10 cellular contexts compared by ENCODE assay signal in genomic region chr2:10091182-10091932, GRCh38. TPM values are rescaled to one million over a fixed set of nuclear protein-coding genes. Genes with fewer than 3 reads are reported as not detected.
DNase-seq lines count a peak whose midpoint lies in the region; TF ChIP-seq lines count a peak whose summit lies in the region.
"Had no signal": no experiment of that assay in that cellular context is flagged by ENCODE, and none has a peak within 500 bp of the region (broad histone marks: within the 10 kb centered on the region; RNA-seq: fewer than 3 reads in every experiment).

No MANE protein-coding gene starts in this region.

- no peak for TF ChIP-seq POLR2A in testis (IDR thresholded peaks at IDR 0.05)

- H3K9me3 ChIP-seq in right atrium auricular region (no peaks in the 10 kb centered on the region), testis (no peaks in the 10 kb centered on the region)

- TF ChIP-seq CTCF in right atrium auricular region (IDR thresholded peaks at IDR 0.05) (no peak), testis (IDR thresholded peaks at IDR 0.05) (no peak)

- 18 to 36% methylated on average over 7 to 52 of the region's 52 CpGs for whole genome bisulfite sequencing in testis, 2 donors

- H3K4me1 ChIP-seq in right atrium auricular region (peaks cover 0 to 4% of the 10 kb centered on the region in 2 donors), testis (no peaks in the 10 kb centered on the region)

- H3K36me3 ChIP-seq in right atrium auricular region (no peaks in the 10 kb centered on the region), testis (ENCODE audit: low read depth, missing control alignments) (no peaks in the 10 kb centered on the region)

- H3K27me3 ChIP-seq in right atrium auricular region, result peaks cover 0 to 4% of the 10 kb centered on the region in 2 donors
- no peaks in the 10 kb centered on the region for H3K27me3 ChIP-seq in testis

- H3K4me3 ChIP-seq in right atrium auricular region, result peak overlapping the region; percentile 34 to 46
- H3K4me3 ChIP-seq in testis, result peak overlapping the region; percentile 24 to 45

- intact Hi-C loops in testis (cut with DNase I; ENCODE audit: low total_unique reads), result no loop called here

- peak; percentile 21 for DNase-seq in DMS79 treated with DMSO at 0.1 percent for 48 hours (lab: John Stamatoyannopoulos, UW)
- DNase-seq in DMS79 (lab: John Stamatoyannopoulos, UW), result no peak
- DNase-seq in activated CD4-positive, alpha-beta T cell treated with anti-CD3 and anti-CD28 coated beads, Interleukin-2, amount 50 U/mL, for 1 hour, result peak; percentile 27
- no peak for DNase-seq in right atrium auricular region (ENCODE audit: low spot score)
- DNase-seq in testis, result peak; percentile 57
- no peak for DNase-seq in GM19238 (ENCODE audit: insufficient read length, low spot score)
- no peak for DNase-seq in DMS53 treated with DMSO at 0.1 percent for 48 hours (lab: John Stamatoyannopoulos, UW; ENCODE audit: unreplicated experiment)
- DNase-seq in nucleus accumbens (lab: John Stamatoyannopoulos, UW), result no peak
- DNase-seq: NCI-H69 had no signal

- H3K27ac ChIP-seq in right atrium auricular region (no peak overlapping the region), testis (no peak overlapping the region)
- H3K27ac ChIP-seq: 22Rv1 had no signal

RNA-seq across cellular contexts. Expression of gene CYS1, which starts 11.1 kb away (rescaled TPM):
- total RNA-seq in right atrium auricular region, result 1 to 10 TPM; 4.8 to 5.9 TPM
- 1 to 10 TPM; 3.7 to 4.3 TPM for total RNA-seq in testis
- polyA plus RNA-seq in testis (ENCODE audit: insufficient read depth, low read depth, low replicate concordance), result 5.5 TPM

RNA-seq across cellular contexts. Expression of gene RRM2, which starts 31.2 kb away (rescaled TPM):
- total RNA-seq in right atrium auricular region (under 1 TPM; 0.08 to 0.63 TPM), testis (10 to 100 TPM in 1 of 2 donors, 1 to 10 TPM in 1; 7.2 to 18.1 TPM)
- 14.9 TPM for polyA plus RNA-seq in testis (ENCODE audit: insufficient read depth, low read depth, low replicate concordance)

RNA-seq across cellular contexts. Expression of gene KLF11, which starts 48.0 kb away (rescaled TPM):
- total RNA-seq in right atrium auricular region (10 to 100 TPM; 18.8 to 30.6 TPM), testis (10 to 100 TPM; 55.0 to 55.3 TPM)
- polyA plus RNA-seq in testis (ENCODE audit: insufficient read depth, low read depth, low replicate concordance), result 72.2 TPM

Comparison
In these comparisons a context has a peak if more than half of its experiments do, and no peak if none do; other contexts are left out.
1. DNase-seq: peak in DMS79 treated with DMSO at 0.1 percent for 48 hours (single experiment), activated CD4-positive, alpha-beta T cell treated with anti-CD3 and anti-CD28 coated beads, Interleukin-2, amount 50 U/mL, for 1 hour (single experiment) and testis (single experiment); none in DMS79 (single experiment), right atrium auricular region (single experiment), GM19238 (single experiment), DMS53 treated with DMSO at 0.1 percent for 48 hours (single experiment) and nucleus accumbens (0 of 56).
2. RNA of gene RRM2, which starts 31.2 kb away (total RNA-seq): 7.2 to 18.1 TPM in testis; 0.08 to 0.63 TPM in right atrium auricular region; every median in the first group is over 4 times any median in the second.